ENCODE assay signal across 1 cellular context in the genomic region with DNA sequence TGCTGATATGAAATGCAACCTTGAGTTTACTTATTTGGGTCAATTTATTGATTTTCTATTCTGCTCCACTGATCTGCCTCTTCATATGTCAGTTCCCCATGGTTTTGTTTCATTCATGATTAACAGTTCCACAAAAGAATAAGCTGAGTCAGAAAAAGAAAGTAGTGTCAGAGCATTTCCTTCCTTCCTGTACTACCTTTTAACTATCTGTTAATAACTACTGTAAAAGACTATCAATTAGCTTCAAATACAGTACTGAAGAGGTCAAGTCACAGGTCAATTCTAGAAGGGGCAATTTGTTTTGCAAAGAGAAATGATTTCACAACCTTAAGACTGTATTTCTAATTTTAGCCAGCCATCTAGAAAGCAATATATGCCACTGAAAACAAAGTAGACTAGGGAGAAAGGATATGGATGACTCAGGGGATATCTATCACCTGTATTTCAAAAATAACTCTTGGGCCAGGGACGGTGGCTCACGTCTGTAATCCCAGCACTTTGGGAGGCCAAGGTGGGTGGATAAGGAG.
TF ChIP-seq lines count a peak whose summit lies in the region.

No MANE protein-coding gene starts in this region.

TF ChIP-seq in GM23338, 12 proteins besides CTCF, POLR2A, EP300 and RAD21 (continued from another document):
- TF ChIP-seq, protein P1, sequence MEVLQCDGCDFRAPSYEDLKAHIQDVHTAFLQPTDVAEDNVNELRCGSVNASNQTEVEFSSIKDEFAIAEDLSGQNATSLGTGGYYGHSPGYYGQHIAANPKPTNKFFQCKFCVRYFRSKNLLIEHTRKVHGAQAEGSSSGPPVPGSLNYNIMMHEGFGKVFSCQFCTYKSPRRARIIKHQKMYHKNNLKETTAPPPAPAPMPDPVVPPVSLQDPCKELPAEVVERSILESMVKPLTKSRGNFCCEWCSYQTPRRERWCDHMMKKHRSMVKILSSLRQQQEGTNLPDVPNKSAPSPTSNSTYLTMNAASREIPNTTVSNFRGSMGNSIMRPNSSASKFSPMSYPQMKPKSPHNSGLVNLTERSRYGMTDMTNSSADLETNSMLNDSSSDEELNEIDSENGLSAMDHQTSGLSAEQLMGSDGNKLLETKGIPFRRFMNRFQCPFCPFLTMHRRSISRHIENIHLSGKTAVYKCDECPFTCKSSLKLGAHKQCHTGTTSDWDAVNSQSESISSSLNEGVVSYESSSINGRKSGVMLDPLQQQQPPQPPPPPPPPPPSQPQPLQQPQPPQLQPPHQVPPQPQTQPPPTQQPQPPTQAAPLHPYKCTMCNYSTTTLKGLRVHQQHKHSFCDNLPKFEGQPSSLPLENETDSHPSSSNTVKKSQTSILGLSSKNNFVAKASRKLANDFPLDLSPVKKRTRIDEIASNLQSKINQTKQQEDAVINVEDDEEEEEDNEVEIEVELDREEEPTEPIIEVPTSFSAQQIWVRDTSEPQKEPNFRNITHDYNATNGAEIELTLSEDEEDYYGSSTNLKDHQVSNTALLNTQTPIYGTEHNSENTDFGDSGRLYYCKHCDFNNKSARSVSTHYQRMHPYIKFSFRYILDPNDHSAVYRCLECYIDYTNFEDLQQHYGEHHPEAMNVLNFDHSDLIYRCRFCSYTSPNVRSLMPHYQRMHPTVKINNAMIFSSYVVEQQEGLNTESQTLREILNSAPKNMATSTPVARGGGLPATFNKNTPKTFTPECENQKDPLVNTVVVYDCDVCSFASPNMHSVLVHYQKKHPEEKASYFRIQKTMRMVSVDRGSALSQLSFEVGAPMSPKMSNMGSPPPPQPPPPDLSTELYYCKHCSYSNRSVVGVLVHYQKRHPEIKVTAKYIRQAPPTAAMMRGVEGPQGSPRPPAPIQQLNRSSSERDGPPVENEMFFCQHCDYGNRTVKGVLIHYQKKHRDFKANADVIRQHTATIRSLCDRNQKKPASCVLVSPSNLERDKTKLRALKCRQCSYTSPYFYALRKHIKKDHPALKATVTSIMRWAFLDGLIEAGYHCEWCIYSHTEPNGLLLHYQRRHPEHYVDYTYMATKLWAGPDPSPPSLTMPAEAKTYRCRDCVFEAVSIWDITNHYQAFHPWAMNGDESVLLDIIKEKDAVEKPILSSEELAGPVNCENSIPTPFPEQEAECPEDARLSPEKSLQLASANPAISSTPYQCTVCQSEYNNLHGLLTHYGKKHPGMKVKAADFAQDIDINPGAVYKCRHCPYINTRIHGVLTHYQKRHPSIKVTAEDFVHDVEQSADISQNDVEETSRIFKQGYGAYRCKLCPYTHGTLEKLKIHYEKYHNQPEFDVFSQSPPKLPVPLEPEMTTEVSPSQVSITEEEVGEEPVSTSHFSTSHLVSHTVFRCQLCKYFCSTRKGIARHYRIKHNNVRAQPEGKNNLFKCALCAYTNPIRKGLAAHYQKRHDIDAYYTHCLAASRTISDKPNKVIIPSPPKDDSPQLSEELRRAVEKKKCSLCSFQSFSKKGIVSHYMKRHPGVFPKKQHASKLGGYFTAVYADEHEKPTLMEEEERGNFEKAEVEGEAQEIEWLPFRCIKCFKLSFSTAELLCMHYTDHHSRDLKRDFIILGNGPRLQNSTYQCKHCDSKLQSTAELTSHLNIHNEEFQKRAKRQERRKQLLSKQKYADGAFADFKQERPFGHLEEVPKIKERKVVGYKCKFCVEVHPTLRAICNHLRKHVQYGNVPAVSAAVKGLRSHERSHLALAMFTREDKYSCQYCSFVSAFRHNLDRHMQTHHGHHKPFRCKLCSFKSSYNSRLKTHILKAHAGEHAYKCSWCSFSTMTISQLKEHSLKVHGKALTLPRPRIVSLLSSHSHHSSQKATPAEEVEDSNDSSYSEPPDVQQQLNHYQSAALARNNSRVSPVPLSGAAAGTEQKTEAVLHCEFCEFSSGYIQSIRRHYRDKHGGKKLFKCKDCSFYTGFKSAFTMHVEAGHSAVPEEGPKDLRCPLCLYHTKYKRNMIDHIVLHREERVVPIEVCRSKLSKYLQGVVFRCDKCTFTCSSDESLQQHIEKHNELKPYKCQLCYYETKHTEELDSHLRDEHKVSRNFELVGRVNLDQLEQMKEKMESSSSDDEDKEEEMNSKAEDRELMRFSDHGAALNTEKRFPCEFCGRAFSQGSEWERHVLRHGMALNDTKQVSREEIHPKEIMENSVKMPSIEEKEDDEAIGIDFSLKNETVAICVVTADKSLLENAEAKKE (CRISPR knock-in tag; IDR thresholded peaks at IDR 0.05): no peak
- TF ChIP-seq ZNF114 (CRISPR knock-in tag; IDR thresholded peaks at IDR 0.05) (no peak), EZH2phosphoT487 (IDR thresholded peaks at IDR 0.05; ENCODE audit: unreplicated experiment) (no peak)
- TF ChIP-seq, protein P2, sequence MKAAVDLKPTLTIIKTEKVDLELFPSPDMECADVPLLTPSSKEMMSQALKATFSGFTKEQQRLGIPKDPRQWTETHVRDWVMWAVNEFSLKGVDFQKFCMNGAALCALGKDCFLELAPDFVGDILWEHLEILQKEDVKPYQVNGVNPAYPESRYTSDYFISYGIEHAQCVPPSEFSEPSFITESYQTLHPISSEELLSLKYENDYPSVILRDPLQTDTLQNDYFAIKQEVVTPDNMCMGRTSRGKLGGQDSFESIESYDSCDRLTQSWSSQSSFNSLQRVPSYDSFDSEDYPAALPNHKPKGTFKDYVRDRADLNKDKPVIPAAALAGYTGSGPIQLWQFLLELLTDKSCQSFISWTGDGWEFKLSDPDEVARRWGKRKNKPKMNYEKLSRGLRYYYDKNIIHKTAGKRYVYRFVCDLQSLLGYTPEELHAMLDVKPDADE (IDR thresholded peaks at IDR 0.05): no peak
